Comparison of ENCODE assay signal across 8 cellular contexts in the genomic region with DNA sequence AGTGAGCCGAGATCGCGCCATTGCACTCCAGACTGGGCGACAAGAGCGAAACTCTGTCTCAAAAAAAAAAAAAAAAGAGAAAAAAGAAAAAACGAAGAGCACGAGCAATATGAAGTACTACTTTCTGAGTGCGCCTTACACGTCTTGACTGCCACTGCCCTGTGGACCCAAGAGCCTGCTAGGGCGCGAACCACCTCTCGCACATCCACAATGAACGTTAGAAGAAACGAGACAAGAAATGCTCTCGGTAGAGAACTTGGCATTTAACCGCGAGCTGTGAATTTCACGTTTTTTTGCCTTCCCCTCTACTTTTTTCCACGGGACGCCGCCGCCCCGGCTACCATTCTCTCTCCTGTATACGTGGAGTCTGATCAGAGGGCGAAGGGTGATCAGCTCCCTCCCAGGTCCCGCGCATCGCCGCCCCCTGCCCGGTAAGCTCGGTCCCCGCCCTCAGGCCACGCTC. TPM values are rescaled to one million over a fixed set of nuclear protein-coding genes. Genes with fewer than 3 reads are reported as not detected.
DNase-seq lines count a peak whose midpoint lies in the region; ATAC-seq and TF ChIP-seq lines count a peak whose summit lies in the region.

No MANE protein-coding gene starts in this region.

- peak; percentile 10 for ATAC-seq in GM19397 (IDR thresholded peaks at IDR 0.05; ENCODE audit: unreplicated experiment)
- ATAC-seq in sciatic nerve = no peak

- DNase-seq in LNCaP clone FGC (ENCODE audit: low read depth) = no peak
- DNase-seq in colonic mucosa = no peak
- DNase-seq in Kasumi-1 (lab: John Stamatoyannopoulos, UW) = no peak
- no peak for DNase-seq in NCI-H2171 treated with DMSO at 0.1 percent for 48 hours (lab: John Stamatoyannopoulos, UW)
- no peak for DNase-seq in T-helper 9 cell
- DNase-seq in sciatic nerve (ENCODE audit: low spot score) = no peak

- intact Hi-C loops in colonic mucosa (cut with DNase I) (no loop called here), sciatic nerve (cut with DNase I) (no loop called here)

- H3K27me3 ChIP-seq in colonic mucosa (no peaks in the 10 kb centered on the region), muscle layer of duodenum (ENCODE audit: low read depth, low read length) (no peaks in the 10 kb centered on the region)

- H3K27ac ChIP-seq in colonic mucosa = peak overlapping the region; percentile 79
- peak overlapping the region; percentile 95 for H3K27ac ChIP-seq in muscle layer of duodenum (ENCODE audit: low read length)

- H3K4me1 ChIP-seq in colonic mucosa (peaks cover 6% of the 10 kb centered on the region), muscle layer of duodenum (ENCODE audit: control insufficient read depth in 1 of 2, insufficient read depth in 2 of 2, low read length in 2 of 2) (peaks cover 0 to 29% of the 10 kb centered on the region in 2 donors)

- H3K9ac ChIP-seq in colonic mucosa (ENCODE audit: low read depth in 2 of 2, low read length in 2 of 2) = peak overlapping the region; percentile 95 to 96

- peak overlapping the region; percentile 85 for H3K4me3 ChIP-seq in LNCaP clone FGC (ENCODE audit: low read depth, low read length)
- H3K4me3 ChIP-seq in colonic mucosa = peak overlapping the region; percentile 68
- H3K4me3 ChIP-seq in muscle layer of duodenum (ENCODE audit: low read depth in 1 of 2, low read length in 2 of 2) = peak overlapping the region; percentile 85 to 95

- TF ChIP-seq CTCF in LNCaP clone FGC (IDR thresholded peaks at IDR 0.05; ENCODE audit: control insufficient read depth, extremely low read depth, insufficient read depth) (no peak), colonic mucosa (IDR thresholded peaks at IDR 0.05) (no peak)

- H3K36me3 ChIP-seq in colonic mucosa (no peaks in the 10 kb centered on the region), muscle layer of duodenum (ENCODE audit: control insufficient read depth in 1 of 2, insufficient read depth in 2 of 2, low read length in 2 of 2) (peaks cover 14 to 16% of the 10 kb centered on the region in 2 donors)

- H3K9me3 ChIP-seq in colonic mucosa = no peaks in the 10 kb centered on the region
- no peaks in the 10 kb centered on the region for H3K9me3 ChIP-seq in muscle layer of duodenum (ENCODE audit: control insufficient read depth in 1 of 2, low read length in 2 of 2)

RNA-seq across cellular contexts. Expression of gene TIMM44, which starts 0.5 kb away (rescaled TPM):
- 100 to 1,000 TPM in 1 of 2 donors, 10 to 100 TPM in 1; 50.8 to 118 TPM for total RNA-seq in colonic mucosa
- 49.6 TPM for total RNA-seq in sciatic nerve

RNA-seq across cellular contexts. Expression of gene CTXN1, which starts 17.1 kb away (rescaled TPM):
- total RNA-seq in colonic mucosa (1 to 10 TPM; 1.5 to 4.4 TPM), sciatic nerve (1.5 TPM)

RNA-seq across cellular contexts. Expression of gene SNAPC2, which starts 22.9 kb away (rescaled TPM):
- total RNA-seq in colonic mucosa (10 to 100 TPM; 13.4 to 15.4 TPM), sciatic nerve (14.9 TPM)

RNA-seq across cellular contexts. Expression of gene TGFBR3L, which starts 28.4 kb away (rescaled TPM):
- total RNA-seq in colonic mucosa (not detected), sciatic nerve (not detected)

RNA-seq across cellular contexts. Expression of gene MAP2K7, which starts 39.3 kb away (rescaled TPM):
- total RNA-seq in colonic mucosa (10 to 100 TPM; 26.3 to 38.3 TPM), sciatic nerve (34.0 TPM)
